In genomic region chr9:33364814-33365213, GRCh38 we compare ENCODE assay signal across 7 cellular contexts. TPM values are rescaled to one million over a fixed set of nuclear protein-coding genes. Genes with fewer than 3 reads are reported as not detected.
A peak's percentile ranks its signal among the peaks of the same experiment; 100 is the strongest.
DNase-seq lines count a peak whose midpoint lies in the region; ATAC-seq, FAIRE-seq and TF ChIP-seq lines count a peak whose summit lies in the region.
"Not testable (repeated sequence)": the region's sequence is repeated elsewhere in the genome, so short reads cannot be mapped to it uniquely, and the experiment has no call there.
"Had no signal": no experiment of that assay in that cellular context is flagged by ENCODE, and none has a peak within 500 bp of the region (broad histone marks: within the 10 kb centered on the region; RNA-seq: fewer than 3 reads in every experiment).

No MANE protein-coding gene starts in this region.

- H3K4me3 Mint-ChIP-seq in MCF 10A (ENCODE audit: unreplicated experiment); stimulated activated effector memory CD8-positive, alpha-beta T cell treated with anti-CD3 and anti-CD28 coated beads, Interleukin-12 subunit alpha, Interleukin-12 subunit beta, amount 100 ng/mL, for 72 hours: not testable (repeated sequence)

- H3K9me3 Mint-ChIP-seq in MCF 10A (ENCODE audit: unreplicated experiment); stimulated activated effector memory CD8-positive, alpha-beta T cell treated with anti-CD3 and anti-CD28 coated beads, Interleukin-12 subunit alpha, Interleukin-12 subunit beta, amount 100 ng/mL, for 72 hours: not testable (repeated sequence)

- not testable (repeated sequence) for ATAC-seq in GM12878; stimulated activated effector memory CD8-positive, alpha-beta T cell treated with anti-CD3 and anti-CD28 coated beads, Interleukin-12 subunit alpha, Interleukin-12 subunit beta, amount 100 ng/mL, for 72 hours

- TF ChIP-seq RAD21 in GM12878 (IDR thresholded peaks at IDR 0.05; ENCODE audit: insufficient read depth, low read depth, low read length) = not testable (repeated sequence)

- peaks cover 93% of the 10 kb centered on the region for H3K36me3 Mint-ChIP-seq in MCF 10A (ENCODE audit: insufficient read depth, unreplicated experiment)
- H3K36me3 Mint-ChIP-seq in stimulated activated effector memory CD8-positive, alpha-beta T cell treated with anti-CD3 and anti-CD28 coated beads, Interleukin-12 subunit alpha, Interleukin-12 subunit beta, amount 100 ng/mL, for 72 hours = peaks cover 91% of the 10 kb centered on the region

- CTCF ChIA-PET in RWPE1 (lab: Yijun Ruan, JAX) = not testable (repeated sequence)
- CTCF ChIA-PET in GM12878 (lab: Yijun Ruan, JAX) = interaction anchor here (0.7 to 1.7 kb wide), 3 partner anchors 9 to 78 kb away, joined by 4 to 5 read pairs (median 4); no protein-coding TSS in a partner anchor
- CTCF ChIA-PET in MCF 10A (lab: Yijun Ruan, JAX) = interaction anchor here (1.9 kb wide), 1 partner anchor 9 kb away, joined by 9 read pairs; no protein-coding TSS in a partner anchor

- not testable (repeated sequence) for H3K4me1 Mint-ChIP-seq in MCF 10A (ENCODE audit: insufficient read depth, unreplicated experiment); stimulated activated effector memory CD8-positive, alpha-beta T cell treated with anti-CD3 and anti-CD28 coated beads, Interleukin-12 subunit alpha, Interleukin-12 subunit beta, amount 100 ng/mL, for 72 hours

- H3K36me3 ChIP-seq in GM12878 (ENCODE audit: control insufficient read depth in 2 of 2, insufficient read depth in 2 of 2, low read length in 1 of 2) = peaks cover 19 to 23% of the 10 kb centered on the region in 2 experiments

- H3K79me2 ChIP-seq in GM12878 (ENCODE audit: control insufficient read depth, insufficient read depth, low read length) = not testable (repeated sequence)

- 95% methylated on average over 4 of the region's 4 CpGs for WGBS in GM12878 (ENCODE audit: insufficient coverage, insufficient replicate concordance, low lambda C conversion rate, missing lambda C conversion rate)

- H3K27ac Mint-ChIP-seq in MCF 10A (ENCODE audit: low read depth, unreplicated experiment) = peak overlapping the region; percentile 47
- H3K27ac Mint-ChIP-seq in stimulated activated effector memory CD8-positive, alpha-beta T cell treated with anti-CD3 and anti-CD28 coated beads, Interleukin-12 subunit alpha, Interleukin-12 subunit beta, amount 100 ng/mL, for 72 hours = peak overlapping the region; percentile 63

- not testable (repeated sequence) for TF ChIP-seq CTCF in RWPE1 (conservative IDR thresholded peaks at IDR 0.05; ENCODE audit: low read depth); GM12878 (IDR thresholded peaks at IDR 0.05 in 2 of 3, conservative IDR thresholded peaks at IDR 0.05 in 1 of 3; ENCODE audit: control insufficient read depth in 2 of 3, extremely low read depth in 1 of 3, insufficient read depth in 1 of 3, low read depth in 3 of 3, low read length in 3 of 3); MCF 10A (IDR thresholded peaks at IDR 0.05; ENCODE audit: unreplicated experiment)

- not testable (repeated sequence) for H3K9me3 ChIP-seq in GM12878 (replicated peaks; ENCODE audit: control insufficient read depth, insufficient read depth, low read length)

- H3K4me2 ChIP-seq in GM12878 (ENCODE audit: control insufficient read depth, insufficient read depth) = not testable (repeated sequence)

- in situ Hi-C loops in GM12878 (cut with MboI) = not testable (repeated sequence)

- not testable (repeated sequence) for DNase-seq in RWPE1 (ENCODE audit: low spot score); GM12878 (ENCODE audit: low read depth, low spot score); MCF 10A (ENCODE audit: unreplicated experiment); stimulated activated effector memory CD8-positive, alpha-beta T cell treated with anti-CD3 and anti-CD28 coated beads, Interleukin-12 subunit alpha, Interleukin-12 subunit beta, amount 100 ng/mL, for 72 hours (ENCODE audit: low spot score in 2 of 2)

- not testable (repeated sequence) for H3K27me3 ChIP-seq in GM12878 (replicated peaks in 1 of 2; ENCODE audit: control insufficient read depth in 2 of 2, insufficient read depth in 2 of 2, low read length in 1 of 2)

- not testable (repeated sequence) for H2AFZ ChIP-seq in GM12878 (ENCODE audit: control insufficient read depth, low read depth, low read length)

- RAD21 ChIA-PET in GM12878 (lab: Charles Lee; ENCODE audit: unreplicated experiment) = not testable (repeated sequence)

- not testable (repeated sequence) for FAIRE-seq in GM12878 (lab: Jason Lieb, UNC)

- H3K4me1 ChIP-seq in GM12878 (ENCODE audit: control insufficient read depth, insufficient read depth, low read length) = not testable (repeated sequence)

- BruUV-seq in GM12878 (replicated peaks; lab: Mats Ljungman, UMichigan) = TSS peak; percentile 10
- not testable (repeated sequence) for BruUV-seq in MCF 10A (replicated peaks; lab: Mats Ljungman, UMichigan)

- not testable (repeated sequence) for H3K9ac ChIP-seq in GM12878 (ENCODE audit: control insufficient read depth, insufficient read depth, low read length)

- H4K20me1 ChIP-seq in GM12878 (ENCODE audit: control insufficient read depth, insufficient read depth) = not testable (repeated sequence)

- not testable (repeated sequence) for H3K27me3 Mint-ChIP-seq in MCF 10A (ENCODE audit: insufficient read depth, unreplicated experiment)

- not testable (repeated sequence) for TF ChIP-seq POLR2A in GM12878 (IDR thresholded peaks at IDR 0.05; ENCODE audit: low read depth, low read length)

- POLR2A ChIA-PET in RWPE1 (lab: Yijun Ruan, JAX; ENCODE audit: low non-redundant PET); GM12878 (lab: Charles Lee); MCF 10A (lab: Yijun Ruan, JAX): not testable (repeated sequence)

- TF ChIP-seq EP300 in GM12878 (IDR thresholded peaks at IDR 0.05; ENCODE audit: borderline replicate concordance in 1 of 2, control insufficient read depth in 1 of 2, low read depth in 2 of 2, low read length in 2 of 2) = not testable (repeated sequence)

- intact Hi-C loops in GM12878 (cut with micrococcal nuclease; ENCODE audit: unreplicated experiment); MCF 10A (cut with micrococcal nuclease): not testable (repeated sequence)

- H3K4me3 ChIP-seq in GM12878 = not testable (repeated sequence)

- H3K27ac ChIP-seq in RWPE1 = peak overlapping the region; percentile 7; the same call in 1 of the 2 replicates
- not testable (repeated sequence) for H3K27ac ChIP-seq in GM12878 (ENCODE audit: control insufficient read depth, insufficient read depth)

- SMC1A ChIA-PET in GM12878 (lab: Charles Lee; ENCODE audit: uncharacterized antibody, unreplicated experiment) = not testable (repeated sequence)

RNA-seq across cellular contexts. Expression of gene AQP7, which starts 37.6 kb away (rescaled TPM):
- total RNA-seq in GM12878 (2013; cell fraction: nucleolus; rRNA removed) = 1.8 and 2.7 TPM in 2 replicates
- total RNA-seq in GM12878 (2014; rRNA removed) (not detected in 2 replicates), GM12878 (2014; rRNA removed; fragmentation: Illumina TruSeq; extraction: Trizol) (not detected in 2 replicates), GM12878 (2021) (not detected in 2 replicates), MCF 10A (2022) (not detected in 2 replicates)
- not detected for polyA plus RNA-seq in GM12878 (2011; ENCODE audit: low read depth)
- polyA plus RNA-seq in GM12878 (2011; rRNA removed) (0.04 and 0.06 TPM in 2 replicates), GM12878 (2014; fragmentation: Illumina TruSeq; extraction: Trizol) (not detected in 2 replicates), GM12878 (2014; fragmentation: Nextera tagmentation; extraction: Ambion mirVana) (under 1 TPM in 1 of 2 experiments, not detected in 1; 0.18 TPM), GM12878 (2014; rRNA removed) (0.04 TPM in 1 of 2 replicates, not detected in the other), GM12878 (2016; fragmentation: Nextera tagmentation; extraction: Ambion mirVana) (not detected)
- 0.08 and 0.10 TPM in 2 replicates for polyA plus RNA-seq in GM12878 (2011; cell fraction: cytosol; rRNA removed)
- polyA plus RNA-seq in GM12878 (2011; cell fraction: nucleus; rRNA removed) = 0.09 and 0.39 TPM in 2 replicates
- not detected in 2 replicates for polyA plus RNA-seq in GM12878 (2012)
- not detected in 2 replicates for polyA minus RNA-seq in GM12878 (2011; rRNA and poly(A)+ RNA removed)
- not detected in 2 replicates for polyA minus RNA-seq in GM12878 (2011; cell fraction: cytosol; rRNA and poly(A)+ RNA removed)
- 0.48 and 0.77 TPM in 2 replicates for polyA minus RNA-seq in GM12878 (2011; cell fraction: nucleus; rRNA and poly(A)+ RNA removed)
- total RNA-seq: A673; CD8-positive, alpha-beta memory T cell had no signal
- polyA plus RNA-seq: CD14-positive monocyte; CD8-positive, alpha-beta memory T cell had no signal
